In the genomic region with DNA sequence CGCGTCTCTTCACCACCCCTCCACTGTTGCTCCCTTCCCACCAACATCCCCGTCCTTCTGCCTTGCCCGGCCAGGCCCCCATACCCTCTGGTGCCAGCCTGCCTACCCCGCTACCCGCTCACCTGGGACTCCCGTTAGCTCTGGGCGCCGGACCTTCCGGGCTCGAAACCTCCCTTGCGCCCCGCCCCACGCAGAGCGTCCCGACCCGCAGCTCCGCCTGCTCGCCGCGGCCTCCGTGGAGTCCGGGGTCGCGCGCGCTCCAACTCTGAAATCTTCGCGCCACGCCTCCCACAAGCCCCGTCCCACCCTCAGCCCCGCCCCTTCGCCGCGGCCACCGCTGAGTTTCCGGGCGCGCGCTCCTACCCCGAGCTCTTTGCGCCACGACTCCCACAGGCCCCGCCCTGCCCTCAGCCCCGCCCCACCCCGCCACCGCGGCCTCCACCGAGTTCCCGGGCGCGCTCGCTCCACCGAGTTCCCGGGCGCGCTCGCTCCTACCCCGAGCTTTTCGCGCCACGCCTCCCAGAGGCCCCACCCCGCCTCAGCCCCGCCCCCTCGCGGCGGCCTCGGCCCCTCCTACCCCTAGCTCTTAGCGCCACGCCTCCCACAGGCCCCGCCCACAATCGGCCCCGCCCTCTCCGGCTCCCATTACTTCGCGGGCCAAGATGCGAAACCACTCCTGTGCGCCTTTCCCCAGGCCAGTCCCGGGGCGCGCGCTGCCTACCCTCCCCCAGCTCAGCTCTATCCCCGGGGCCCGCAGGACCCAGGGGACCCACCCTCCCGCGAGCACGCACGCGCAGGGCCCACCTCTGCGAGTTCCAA, we compare ENCODE assay signal across 8 cellular contexts. TPM values are rescaled to one million over a fixed set of nuclear protein-coding genes. Genes with fewer than 3 reads are reported as not detected.
A peak's percentile ranks its signal among the peaks of the same experiment; 100 is the strongest.
DNase-seq lines count a peak whose midpoint lies in the region; ATAC-seq and TF ChIP-seq lines count a peak whose summit lies in the region.

A gene (minus strand): TSS at position 267 of the 819 bp plus-strand sequence. CDS start 5,617 bp downstream, outside the sequence.

- peak; percentile 53 for ATAC-seq in HG03378 (IDR thresholded peaks at IDR 0.05; ENCODE audit: unreplicated experiment)

- peak; percentile 92 for TF ChIP-seq POLR2A in GM19099 (IDR thresholded peaks at IDR 0.05; ENCODE audit: extremely low read depth, insufficient read length, low read depth)

- no peaks in the 10 kb centered on the region for H3K27me3 ChIP-seq in kidney epithelial cell (ENCODE audit: control insufficient read depth, insufficient read depth, low read length)

- H3K36me3 ChIP-seq in kidney epithelial cell (ENCODE audit: control insufficient read depth, insufficient read depth, low read length): no peaks in the 10 kb centered on the region

- DNase-seq in AML-193 (lab: John Stamatoyannopoulos, UW): peak; percentile 83
- peak; percentile 89 for DNase-seq in NCI-H446 treated with DMSO at 0.1 percent for 48 hours (lab: John Stamatoyannopoulos, UW)
- peak; percentile 98 for DNase-seq in activated CD4-positive, alpha-beta T cell treated with anti-CD3 and anti-CD28 coated beads for 1 hour
- peak; percentile 62 to 80 for DNase-seq in cerebellar nuclear complex (lab: John Stamatoyannopoulos, UW)
- peak; percentile 48 for DNase-seq in kidney epithelial cell (ENCODE audit: low read depth)
- DNase-seq in stimulated activated CD4-positive, alpha-beta T cell treated with anti-CD3 and anti-CD28 coated beads, Interleukin-15, amount 100 ng/mL, for 24 hours: peak; percentile 96

- H3K4me3 ChIP-seq in kidney epithelial cell (ENCODE audit: low read depth, low read length): peak within 1 kb of the TSS; percentile 95

- no peak for TF ChIP-seq CTCF in kidney epithelial cell (IDR thresholded peaks at IDR 0.05; ENCODE audit: insufficient read depth, low read length, poor library complexity, severe bottlenecking)

RNA-seq across cellular contexts. Expression of the gene that starts here (rescaled TPM):
- total RNA-seq in kidney epithelial cell: 9.5 and 11.5 TPM in 2 replicates

Comparison
In these comparisons a context has a peak if more than half of its experiments do, and no peak if none do; other contexts are left out.
1. Peak in every context shown above with its lines: DNase-seq, ATAC-seq and H3K4me3 ChIP-seq.
2. DNase-seq: peak in every context shown above with its lines; median percentile 98 in activated CD4-positive, alpha-beta T cell treated with anti-CD3 and anti-CD28 coated beads for 1 hour; 96 in stimulated activated CD4-positive, alpha-beta T cell treated with anti-CD3 and anti-CD28 coated beads, Interleukin-15, amount 100 ng/mL, for 24 hours; 89 in NCI-H446 treated with DMSO at 0.1 percent for 48 hours; 83 in AML-193; 71 in cerebellar nuclear complex; 48 in kidney epithelial cell.